In genomic region chr22:42726811-42727210, GRCh38 we compare ENCODE assay signal across 1 cellular context.
TF ChIP-seq lines count a peak whose summit lies in the region.

No MANE protein-coding gene starts in this region.

TF ChIP-seq in H1, 55 proteins besides CTCF, POLR2A, EP300 and RAD21 (continued from another document):
- TF ChIP-seq CHD7 (IDR thresholded peaks at IDR 0.05; ENCODE audit: insufficient replicate concordance, low read length): no peak
- no peak for TF ChIP-seq BRCA1 (IDR thresholded peaks at IDR 0.05; ENCODE audit: low read depth, low read length)
- TF ChIP-seq BCL11A (IDR thresholded peaks at IDR 0.05; ENCODE audit: low read depth in 2 of 2, low read length in 2 of 2): no peak
- TF ChIP-seq CHD2 (IDR thresholded peaks at IDR 0.05; ENCODE audit: low read length): no peak
